Comparison of ENCODE assay signal across 21 cellular contexts in the genomic region with DNA sequence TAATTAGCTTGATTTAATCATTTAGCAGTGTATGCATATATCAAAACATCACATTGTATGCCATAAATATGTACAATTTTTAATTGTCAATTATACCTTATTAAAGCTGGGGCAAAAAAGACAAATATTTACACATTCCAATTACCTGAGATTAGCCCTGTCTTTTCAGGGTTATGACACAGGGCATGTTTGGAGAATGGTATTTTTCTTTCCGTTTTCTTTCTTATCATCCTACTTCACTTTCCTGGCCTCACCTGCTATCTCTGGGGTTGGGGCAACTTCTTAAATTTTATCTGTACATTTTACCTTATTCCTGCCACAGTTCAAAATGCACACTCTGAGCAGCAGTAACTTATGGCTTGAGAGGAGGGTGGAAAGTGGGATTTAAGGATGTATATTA.
"Had no signal": no experiment of that assay in that cellular context is flagged by ENCODE, and none has a peak within 500 bp of the region (broad histone marks: within the 10 kb centered on the region; RNA-seq: fewer than 3 reads in every experiment).

No MANE protein-coding gene starts in this region.

- H2AFZ ChIP-seq: parathyroid adenoma had no signal

- H3K27me3 ChIP-seq: dorsolateral prefrontal cortex, neutrophil, right lobe of liver, stomach, thyroid gland had no signal

- ATAC-seq: left colon; left ventricle myocardium superior; lower lobe of right lung; mucosa of descending colon; natural killer cell treated with Interleukin-12 subunit alpha and Interleukin-12 subunit beta and Interleukin-15 and Interleukin-18, amount 100 ng/mL, for 72 hours had no signal

- H3K9ac ChIP-seq: parathyroid adenoma had no signal

- H3K79me2 ChIP-seq: parathyroid adenoma had no signal

- DNase-seq: dorsolateral prefrontal cortex; effector CD4-positive, alpha-beta T cell; hypothalamus; immature natural killer cell; left colon; left ventricle myocardium superior; lower lobe of right lung; mucosa of descending colon; naive B cell; right lobe of liver; small intestine; stimulated activated CD4-positive, alpha-beta T cell treated with anti-CD3 and anti-CD28 coated beads, Interleukin-12 subunit alpha, Interleukin-12 subunit beta, amount 100 ng/mL, for 4 hours; stimulated activated CD4-positive, alpha-beta T cell treated with anti-CD3 and anti-CD28 coated beads, Interleukin-1b, Interleukin-23, amount 100 ng/mL, for 48 hours; stimulated activated CD4-positive, alpha-beta T cell treated with anti-CD3 and anti-CD28 coated beads, Interleukin-4, amount 100 ng/mL, for 1 hour; stimulated activated CD8-positive, alpha-beta memory T cell treated with anti-CD3 and anti-CD28 coated beads, Interleukin-4, amount 100 ng/mL, for 48 hours; stimulated activated naive CD4-positive, alpha-beta T cell treated with Interleukin-2 at 50 U/mL for 16 hours; stomach; thyroid gland had no signal

- H3K9me3 ChIP-seq: lower lobe of right lung, mucosa of descending colon, neutrophil, right lobe of liver, stomach, thyroid gland had no signal

- H3K4me3 ChIP-seq: dorsolateral prefrontal cortex, lower lobe of right lung, mucosa of descending colon, right lobe of liver, stomach, thyroid gland had no signal

- H3K36me3 ChIP-seq: neutrophil, thyroid gland had no signal

- H3K4me1 ChIP-seq: lower lobe of right lung, parathyroid adenoma, right lobe of liver, stomach, thyroid gland had no signal

- H3K27ac ChIP-seq: dorsolateral prefrontal cortex, lower lobe of right lung, neutrophil, parathyroid adenoma, right lobe of liver, stomach, thyroid gland had no signal
